In genomic region chr6:17469006-17469972, GRCh38 we compare ENCODE assay signal across 15 cellular contexts.
A peak's percentile ranks its signal among the peaks of the same experiment; 100 is the strongest.
DNase-seq lines count a peak whose midpoint lies in the region; ATAC-seq and TF ChIP-seq lines count a peak whose summit lies in the region.
"Had no signal": no experiment of that assay in that cellular context is flagged by ENCODE, and none has a peak within 500 bp of the region (broad histone marks: within the 10 kb centered on the region; RNA-seq: fewer than 3 reads in every experiment).

No MANE protein-coding gene starts in this region.

- H3K4me1 ChIP-seq in OCI-LY3 (ENCODE audit: low read length) (peaks cover 27% of the 10 kb centered on the region), esophagus squamous epithelium (peaks cover 3 to 40% (median 7%) of the 10 kb centered on the region in 3 donors), neutrophil (ENCODE audit: control insufficient read depth in 1 of 2, insufficient read depth in 1 of 2, low read depth in 1 of 2, low read length in 1 of 2) (peaks cover 60 to 69% of the 10 kb centered on the region in 2 experiments), aorta (ENCODE audit: control insufficient read depth in 1 of 2, insufficient read depth in 2 of 2, low read length in 2 of 2) (peaks cover 0 to 8% of the 10 kb centered on the region in 2 donors)
- H3K4me1 ChIP-seq: BE2C had no signal

- no peak for ATAC-seq in aorta (ENCODE audit: low FRiP score)
- ATAC-seq in CD4-positive, alpha-beta T cell (ENCODE audit: poor library complexity) = no peak
- ATAC-seq in stimulated activated effector memory CD8-positive, alpha-beta T cell treated with anti-CD3 and anti-CD28 coated beads, Interleukin-12 subunit alpha, Interleukin-12 subunit beta, amount 100 ng/mL, for 72 hours = no peak
- ATAC-seq: T-cell had no signal

- H3K27ac Mint-ChIP-seq in CD4-positive, alpha-beta T cell = no peak overlapping the region
- no peak overlapping the region for H3K27ac Mint-ChIP-seq in stimulated activated effector memory CD8-positive, alpha-beta T cell treated with anti-CD3 and anti-CD28 coated beads, Interleukin-12 subunit alpha, Interleukin-12 subunit beta, amount 100 ng/mL, for 72 hours
- H3K27ac Mint-ChIP-seq: neural progenitor cell, T-cell had no signal

- H2AFZ ChIP-seq in OCI-LY3 (ENCODE audit: low read depth, low read length) = peak overlapping the region; percentile 83
- H2AFZ ChIP-seq: neural progenitor cell had no signal

- CTCF ChIA-PET in CD4-positive, alpha-beta T cell (lab: Charles Lee) = no interaction called here

- H3K4me3 ChIP-seq in AG09309 (ENCODE audit: control insufficient read depth, low read depth, low read length) = no peak overlapping the region
- peak overlapping the region; percentile 63 for H3K4me3 ChIP-seq in OCI-LY3 (ENCODE audit: low read length)
- peak overlapping the region in 1 of 4 donors; percentile 14 for H3K4me3 ChIP-seq in esophagus squamous epithelium
- H3K4me3 ChIP-seq in neutrophil (ENCODE audit: low read depth in 1 of 2, low read length in 1 of 2) = no peak overlapping the region
- H3K4me3 ChIP-seq in aorta (ENCODE audit: low read length in 2 of 2) = no peak overlapping the region
- H3K4me3 ChIP-seq: dorsolateral prefrontal cortex, neural progenitor cell had no signal

- WGBS in esophagus squamous epithelium, 2 donors = 62 to 69% methylated on average over 11 to 12 of the region's 12 CpGs
- WGBS in aorta, 2 donors = 88 to 89% methylated on average over 12 of the region's 12 CpGs

- no peaks in the 10 kb centered on the region for H3K27me3 ChIP-seq in OCI-LY3 (ENCODE audit: low read depth, low read length)
- H3K27me3 ChIP-seq in esophagus squamous epithelium = no peaks in the 10 kb centered on the region
- H3K27me3 ChIP-seq in neutrophil = no peaks in the 10 kb centered on the region
- H3K27me3 ChIP-seq in aorta (ENCODE audit: control insufficient read depth in 1 of 2, insufficient read depth in 2 of 2, low read length in 1 of 2) = no peaks in the 10 kb centered on the region
- no peaks in the 10 kb centered on the region for H3K27me3 ChIP-seq in CD4-positive, alpha-beta T cell (ENCODE audit: control insufficient read depth, insufficient read depth, low read length)
- H3K27me3 ChIP-seq: BE2C, dorsolateral prefrontal cortex, neural progenitor cell had no signal

- H3K4me3 Mint-ChIP-seq in CD4-positive, alpha-beta T cell = no peak overlapping the region
- no peak overlapping the region for H3K4me3 Mint-ChIP-seq in stimulated activated effector memory CD8-positive, alpha-beta T cell treated with anti-CD3 and anti-CD28 coated beads, Interleukin-12 subunit alpha, Interleukin-12 subunit beta, amount 100 ng/mL, for 72 hours
- H3K4me3 Mint-ChIP-seq: neural progenitor cell, T-cell had no signal

- H3K36me3 Mint-ChIP-seq in CD4-positive, alpha-beta T cell (ENCODE audit: low read depth) = no peaks in the 10 kb centered on the region
- no peaks in the 10 kb centered on the region for H3K36me3 Mint-ChIP-seq in stimulated activated effector memory CD8-positive, alpha-beta T cell treated with anti-CD3 and anti-CD28 coated beads, Interleukin-12 subunit alpha, Interleukin-12 subunit beta, amount 100 ng/mL, for 72 hours
- H3K36me3 Mint-ChIP-seq: T-cell had no signal

- peak; percentile 14 for TF ChIP-seq CTCF in AG09309 (IDR thresholded peaks at IDR 0.05; ENCODE audit: control insufficient read depth, insufficient read depth, low read depth, low read length, missing control alignments)
- TF ChIP-seq CTCF in OCI-LY3 (IDR thresholded peaks at IDR 0.05; ENCODE audit: low read depth, low read length) = peak; percentile 39
- peak in 4 of 6 experiments; percentile 20 to 36 (median 30) for TF ChIP-seq CTCF in esophagus squamous epithelium (IDR thresholded peaks at IDR 0.05)
- no peak for TF ChIP-seq CTCF in neutrophil (IDR thresholded peaks at IDR 0.05)
- TF ChIP-seq CTCF in CD4-positive, alpha-beta T cell (IDR thresholded peaks at IDR 0.05) = no peak

- H3K27me3 Mint-ChIP-seq in CD4-positive, alpha-beta T cell = peaks cover 3% of the 10 kb centered on the region

- no peaks in the 10 kb centered on the region for H3K9me3 Mint-ChIP-seq in CD4-positive, alpha-beta T cell
- no peaks in the 10 kb centered on the region for H3K9me3 Mint-ChIP-seq in stimulated activated effector memory CD8-positive, alpha-beta T cell treated with anti-CD3 and anti-CD28 coated beads, Interleukin-12 subunit alpha, Interleukin-12 subunit beta, amount 100 ng/mL, for 72 hours
- H3K9me3 Mint-ChIP-seq: neural progenitor cell, T-cell had no signal

- no peak overlapping the region for H3K9ac ChIP-seq in OCI-LY3 (ENCODE audit: low read length)
- H3K9ac ChIP-seq: neural progenitor cell had no signal

- H3K27ac ChIP-seq in OCI-LY3 (ENCODE audit: low read length) (no peak overlapping the region), esophagus squamous epithelium (peak overlapping the region in 3 of 4 donors; percentile 55 to 78 (median 69)), neutrophil (peak overlapping the region; percentile 45), aorta (ENCODE audit: low read depth in 1 of 2, low read length in 2 of 2) (no peak overlapping the region)
- no peak overlapping the region for H3K27ac ChIP-seq in CD4-positive, alpha-beta T cell (ENCODE audit: low read depth, low read length)
- H3K27ac ChIP-seq: neural progenitor cell had no signal

- TF ChIP-seq POLR2A in esophagus squamous epithelium (IDR thresholded peaks at IDR 0.05) = no peak

- H3K4me1 Mint-ChIP-seq in CD4-positive, alpha-beta T cell (ENCODE audit: low read depth) = no peaks in the 10 kb centered on the region
- H3K4me1 Mint-ChIP-seq in stimulated activated effector memory CD8-positive, alpha-beta T cell treated with anti-CD3 and anti-CD28 coated beads, Interleukin-12 subunit alpha, Interleukin-12 subunit beta, amount 100 ng/mL, for 72 hours = no peaks in the 10 kb centered on the region
- H3K4me1 Mint-ChIP-seq: T-cell had no signal

- peak overlapping the region; percentile 68 for H3K4me2 ChIP-seq in OCI-LY3 (ENCODE audit: low read length)
- H3K4me2 ChIP-seq: neural progenitor cell had no signal

- H3K9me3 ChIP-seq in OCI-LY3 (ENCODE audit: insufficient read depth, low read length) (no peaks in the 10 kb centered on the region), esophagus squamous epithelium (no peaks in the 10 kb centered on the region), neutrophil (no peaks in the 10 kb centered on the region), aorta (ENCODE audit: control insufficient read depth, low read length) (no peaks in the 10 kb centered on the region)
- H3K9me3 ChIP-seq in CD4-positive, alpha-beta T cell (ENCODE audit: control insufficient read depth, low read length) = no peaks in the 10 kb centered on the region
- H3K9me3 ChIP-seq: BE2C had no signal

- H3K36me3 ChIP-seq in OCI-LY3 (replicated peaks; ENCODE audit: low read depth, low read length) (no peaks in the 10 kb centered on the region), esophagus squamous epithelium (peaks cover 0 to 3% (median 0%) of the 10 kb centered on the region in 3 donors), neutrophil (no peaks in the 10 kb centered on the region), aorta (ENCODE audit: control insufficient read depth in 1 of 2, insufficient read depth in 2 of 2, low read length in 1 of 2) (peaks cover 0 to 8% of the 10 kb centered on the region in 2 donors)
- H3K36me3 ChIP-seq: BE2C, neural progenitor cell had no signal

- no peak for DNase-seq in AG09309 (ENCODE audit: low read depth)
- DNase-seq in esophagus squamous epithelium (lab: John Stamatoyannopoulos, UW) = no peak
- DNase-seq in putamen (ENCODE audit: low spot score) = no peak
- DNase-seq in aorta = no peak
- DNase-seq in CD4-positive, alpha-beta T cell = no peak
- no peak for DNase-seq in stimulated activated effector memory CD8-positive, alpha-beta T cell treated with anti-CD3 and anti-CD28 coated beads, Interleukin-12 subunit alpha, Interleukin-12 subunit beta, amount 100 ng/mL, for 72 hours (ENCODE audit: low spot score in 2 of 2)
- DNase-seq: activated naive CD4-positive, alpha-beta T cell treated with Interleukin-2 at 50 U/mL for 16 hours; BE2C; dorsolateral prefrontal cortex; NCI-H1417 treated with DMSO at 0.1 percent for 48 hours; stimulated activated CD4-positive, alpha-beta T cell treated with anti-CD3 and anti-CD28 coated beads, Interleukin-4, amount 100 ng/mL, for 24 hours; T-cell had no signal

- POLR2A ChIA-PET in CD4-positive, alpha-beta T cell (lab: Charles Lee) = no interaction called here

- no peaks in the 10 kb centered on the region for H3K79me2 ChIP-seq in OCI-LY3 (ENCODE audit: low read length)

- H4K20me1 ChIP-seq in OCI-LY3 (ENCODE audit: insufficient read depth, low read length) = no peaks in the 10 kb centered on the region

- intact Hi-C loops in esophagus squamous epithelium (cut with DNase I) = no loop called here
- intact Hi-C loops in aorta (cut with DNase I) = no loop called here
- intact Hi-C loops in CD4-positive, alpha-beta T cell (cut with DNase I, micrococcal nuclease) = no loop called here

Comparison
In these comparisons a context has a peak if more than half of its experiments do, and no peak if none do; other contexts are left out.
1. CTCF ChIP-seq: peak in AG09309 (single experiment), OCI-LY3 (single experiment) and esophagus squamous epithelium (4 of 6); none in neutrophil (single experiment) and CD4-positive, alpha-beta T cell (single experiment).
2. H3K27ac ChIP-seq: peak in esophagus squamous epithelium (3 of 4) and neutrophil (single experiment); none in OCI-LY3 (single experiment), aorta (0 of 2) and CD4-positive, alpha-beta T cell (single experiment).